In genomic region chr10:17387861-17388503, GRCh38 we compare ENCODE assay signal across 2 cellular contexts.
TF ChIP-seq lines count a peak whose summit lies in the region.

No MANE protein-coding gene starts in this region.

TF ChIP-seq in IMR-90, 13 proteins besides CTCF, POLR2A, EP300 and RAD21:
- TF ChIP-seq MXI1 (IDR thresholded peaks at IDR 0.05; ENCODE audit: borderline replicate concordance, low read depth, low read length) = no peak
- no peak for TF ChIP-seq CHD1 (IDR thresholded peaks at IDR 0.05; ENCODE audit: low read depth, low read length)
- no peak for TF ChIP-seq BHLHE40 (IDR thresholded peaks at IDR 0.05; ENCODE audit: low read depth, low read length)
- TF ChIP-seq FOS (IDR thresholded peaks at IDR 0.05; ENCODE audit: low read depth, low read length) = no peak
- TF ChIP-seq RCOR1 (IDR thresholded peaks at IDR 0.05; ENCODE audit: insufficient replicate concordance, low read length) = no peak
- TF ChIP-seq MAZ (IDR thresholded peaks at IDR 0.05; ENCODE audit: borderline replicate concordance, low read depth, low read length) = no peak
- no peak for TF ChIP-seq RFX5 (IDR thresholded peaks at IDR 0.05; ENCODE audit: low read depth, low read length)
- TF ChIP-seq USF2 (IDR thresholded peaks at IDR 0.05; ENCODE audit: low read depth, low read length) = no peak
- TF ChIP-seq CEBPB (IDR thresholded peaks at IDR 0.05; ENCODE audit: low read depth, low read length) = no peak
- no peak for TF ChIP-seq MAFK (IDR thresholded peaks at IDR 0.05; ENCODE audit: low read depth, low read length)

TF ChIP-seq in H1, 55 proteins besides CTCF, POLR2A, EP300 and RAD21:
- TF ChIP-seq POLR2AphosphoS5 (IDR thresholded peaks at IDR 0.05; ENCODE audit: low read depth, low read length) = no peak
- TF ChIP-seq SP2 (IDR thresholded peaks at IDR 0.05; ENCODE audit: low read length) = no peak
- no peak for TF ChIP-seq SRF (IDR thresholded peaks at IDR 0.05; ENCODE audit: low read depth, low read length)
- TF ChIP-seq HDAC2 (IDR thresholded peaks at IDR 0.05; ENCODE audit: borderline replicate concordance in 1 of 2, low read depth in 2 of 2, low read length in 2 of 2) = no peak
- TF ChIP-seq CHD2 (IDR thresholded peaks at IDR 0.05; ENCODE audit: low read length) = no peak
- TF ChIP-seq BCL11A (IDR thresholded peaks at IDR 0.05; ENCODE audit: low read depth in 2 of 2, low read length in 2 of 2) = no peak
- no peak for TF ChIP-seq BACH1 (IDR thresholded peaks at IDR 0.05; ENCODE audit: low read length)
- no peak for TF ChIP-seq RXRA (IDR thresholded peaks at IDR 0.05; ENCODE audit: insufficient read depth, low read depth, low read length)
- no peak for TF ChIP-seq CTBP2 (IDR thresholded peaks at IDR 0.05; ENCODE audit: borderline replicate concordance, insufficient read depth, insufficient read length, low read length)
- TF ChIP-seq TAF1 (IDR thresholded peaks at IDR 0.05; ENCODE audit: low read depth, low read length) = no peak
- TF ChIP-seq NANOG (IDR thresholded peaks at IDR 0.05; ENCODE audit: insufficient read depth, low read depth, low read length, poor library complexity, severe bottlenecking) = no peak
- TF ChIP-seq CBX8 (IDR thresholded peaks at IDR 0.05; ENCODE audit: borderline replicate concordance, low read depth, low read length) = no peak
- no peak for TF ChIP-seq HDAC6 (IDR thresholded peaks at IDR 0.05; ENCODE audit: low read depth, low read length)
- no peak for TF ChIP-seq CREB1 (IDR thresholded peaks at IDR 0.05)
- no peak for TF ChIP-seq ASH2L (IDR thresholded peaks at IDR 0.05; ENCODE audit: low read length)
- no peak for TF ChIP-seq RBBP5 (IDR thresholded peaks at IDR 0.05; ENCODE audit: borderline replicate concordance, low read depth, low read length)
